24 cellular contexts compared by ENCODE assay signal in the genomic region with DNA sequence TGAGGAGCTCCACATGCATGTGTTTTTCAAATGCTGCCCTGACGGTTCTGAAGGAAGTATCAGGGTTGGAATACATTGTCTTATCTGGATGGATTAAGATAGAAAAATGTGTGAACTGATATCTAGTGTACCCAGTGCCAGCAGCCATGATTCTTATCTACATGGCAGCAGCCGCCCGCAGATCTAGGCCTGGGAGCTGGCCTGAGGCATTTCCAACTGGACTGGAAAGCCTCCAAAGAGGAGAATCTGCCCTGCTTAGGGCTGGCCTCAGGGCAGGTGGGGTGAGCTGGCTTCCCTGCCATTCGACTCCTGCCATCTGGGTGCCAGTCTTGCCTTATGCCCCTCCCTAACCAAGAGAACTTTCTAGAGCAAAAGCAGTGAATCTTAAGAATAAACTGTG.
DNase-seq lines count a peak whose midpoint lies in the region; ATAC-seq and TF ChIP-seq lines count a peak whose summit lies in the region.
"Had no signal": no experiment of that assay in that cellular context is flagged by ENCODE, and none has a peak within 500 bp of the region (broad histone marks: within the 10 kb centered on the region; RNA-seq: fewer than 3 reads in every experiment).

No MANE protein-coding gene starts in this region.

- DNase-seq in BE2C (peak; percentile 39), RPMI7951 (ENCODE audit: low read depth) (peak; percentile 43), cerebellum (ENCODE audit: low spot score) (peak; percentile 54), myocyte (ENCODE audit: low read depth) (peak; percentile 58), left ventricle myocardium inferior (no peak)
- DNase-seq in T-helper 2 cell treated with Interferon-gamma antibody and Interleukin-4, amounts not matched to agents 5 μg/mL and 100 μg/mL, for 36 hours (ENCODE audit: low spot score): no peak
- DNase-seq: CD4-positive, CD25-positive, alpha-beta regulatory T cell; DMS53; EL; GF-D8; Kasumi-1; MV-4-11; NCI-H1105 treated with DMSO at 0.1 percent for 48 hours; NCI-H146; NCI-H1930; NCI-H2107; NCI-H524 treated with DMSO at 0.1 percent for 48 hours; NCI-H774 had no signal

- peaks cover 8% of the 10 kb centered on the region for H3K27me3 Mint-ChIP-seq in T-helper 2 cell treated with Interferon-gamma antibody and Interleukin-4, amounts not matched to agents 5 μg/mL and 100 μg/mL, for 36 hours (ENCODE audit: low read depth)

- H3K27ac Mint-ChIP-seq in T-helper 2 cell treated with Interferon-gamma antibody and Interleukin-4, amounts not matched to agents 5 μg/mL and 100 μg/mL, for 36 hours: no peak overlapping the region
- H3K27ac Mint-ChIP-seq: CD4-positive, CD25-positive, alpha-beta regulatory T cell had no signal

- no peak overlapping the region for H3K4me3 Mint-ChIP-seq in T-helper 2 cell treated with Interferon-gamma antibody and Interleukin-4, amounts not matched to agents 5 μg/mL and 100 μg/mL, for 36 hours
- H3K4me3 Mint-ChIP-seq: CD4-positive, CD25-positive, alpha-beta regulatory T cell had no signal

- H3K4me1 Mint-ChIP-seq in T-helper 2 cell treated with Interferon-gamma antibody and Interleukin-4, amounts not matched to agents 5 μg/mL and 100 μg/mL, for 36 hours (ENCODE audit: low read depth): no peaks in the 10 kb centered on the region
- H3K4me1 Mint-ChIP-seq: CD4-positive, CD25-positive, alpha-beta regulatory T cell had no signal

- H3K27ac ChIP-seq in left ventricle myocardium inferior (replicated peaks): no peak overlapping the region
- H3K27ac ChIP-seq: BLaER1 had no signal

- H3K36me3 ChIP-seq in BE2C (no peaks in the 10 kb centered on the region), left ventricle myocardium inferior (no peaks in the 10 kb centered on the region)
- H3K36me3 ChIP-seq: BLaER1 had no signal

- TF ChIP-seq CTCF in BE2C (IDR thresholded peaks at IDR 0.05; ENCODE audit: low read depth, low read length) (no peak), left ventricle myocardium inferior (IDR thresholded peaks at IDR 0.05; ENCODE audit: borderline replicate concordance) (no peak)

- no peaks in the 10 kb centered on the region for H3K36me3 Mint-ChIP-seq in T-helper 2 cell treated with Interferon-gamma antibody and Interleukin-4, amounts not matched to agents 5 μg/mL and 100 μg/mL, for 36 hours (ENCODE audit: low read depth)
- H3K36me3 Mint-ChIP-seq: CD4-positive, CD25-positive, alpha-beta regulatory T cell had no signal

- intact Hi-C loops in left ventricle myocardium inferior (cut with micrococcal nuclease): no loop called here

- ATAC-seq in GM18868 (IDR thresholded peaks at IDR 0.05; ENCODE audit: unreplicated experiment): no peak
- no peak for ATAC-seq in GM19463 (IDR thresholded peaks at IDR 0.05; ENCODE audit: unreplicated experiment)
- ATAC-seq: HCT116, HepG2, K562 had no signal

- no peaks in the 10 kb centered on the region for H3K27me3 ChIP-seq in BE2C
- H3K27me3 ChIP-seq in left ventricle myocardium inferior (ENCODE audit: low read depth): no peaks in the 10 kb centered on the region
- H3K27me3 ChIP-seq: BLaER1 had no signal

- H3K4me1 ChIP-seq in BE2C: peaks cover 48% of the 10 kb centered on the region
- no peaks in the 10 kb centered on the region for H3K4me1 ChIP-seq in left ventricle myocardium inferior

- no peaks in the 10 kb centered on the region for H3K9me3 Mint-ChIP-seq in T-helper 2 cell treated with Interferon-gamma antibody and Interleukin-4, amounts not matched to agents 5 μg/mL and 100 μg/mL, for 36 hours
- H3K9me3 Mint-ChIP-seq: CD4-positive, CD25-positive, alpha-beta regulatory T cell had no signal

- H3K4me3 ChIP-seq in BE2C (ENCODE audit: low read depth, low read length) (no peak overlapping the region), left ventricle myocardium inferior (no peak overlapping the region)
- H3K4me3 ChIP-seq: BLaER1, K562 had no signal

- H3K9me3 ChIP-seq in BE2C: no peaks in the 10 kb centered on the region
- H3K9me3 ChIP-seq in left ventricle myocardium inferior (replicated peaks): no peaks in the 10 kb centered on the region
- H3K9me3 ChIP-seq: BLaER1 had no signal

Comparison
In these comparisons a context has a peak if more than half of its experiments do, and no peak if none do; other contexts are left out.
1. DNase-seq: peak in BE2C (single experiment), RPMI7951 (single experiment), cerebellum (single experiment) and myocyte (single experiment); none in left ventricle myocardium inferior (single experiment) and T-helper 2 cell treated with Interferon-gamma antibody and Interleukin-4, amounts not matched to agents 5 μg/mL and 100 μg/mL, for 36 hours (single experiment).